8 cellular contexts compared by ENCODE assay signal in the genomic region with DNA sequence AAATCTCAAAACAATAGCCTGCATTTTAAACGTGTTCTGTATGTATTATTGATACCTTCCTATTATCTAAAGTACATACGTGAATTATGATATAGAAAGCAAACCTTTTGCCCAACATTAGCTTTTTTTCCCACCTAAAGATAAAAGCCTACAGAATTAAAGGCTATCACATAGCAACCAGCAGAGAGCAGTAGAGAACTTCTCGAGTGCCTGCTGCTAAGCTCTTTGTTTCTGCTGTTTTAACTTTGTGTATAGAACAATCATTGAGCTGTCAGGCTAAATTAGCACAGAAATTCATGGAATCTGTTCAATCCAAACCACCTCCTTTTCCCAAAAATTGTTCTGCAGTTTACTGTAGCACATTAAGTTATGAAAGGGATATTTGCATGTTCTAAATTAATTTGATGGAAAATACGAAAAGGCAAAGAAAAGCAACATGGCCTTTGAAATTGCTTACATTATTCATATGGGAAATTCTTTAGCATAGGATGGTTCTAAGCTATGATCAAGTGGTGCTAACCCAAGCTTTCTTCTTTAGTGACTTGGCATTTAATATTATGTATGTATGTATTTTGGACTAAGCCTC.
DNase-seq lines count a peak whose midpoint lies in the region; ATAC-seq and TF ChIP-seq lines count a peak whose summit lies in the region.

No MANE protein-coding gene starts in this region.

- H3K4me1 ChIP-seq in colonic mucosa (no peaks in the 10 kb centered on the region), neural progenitor cell (peaks cover 8% of the 10 kb centered on the region)

- H3K9ac ChIP-seq in colonic mucosa (ENCODE audit: low read depth in 2 of 2, low read length in 2 of 2) (no peak overlapping the region), neural progenitor cell (no peak overlapping the region)

- H3K27ac ChIP-seq in C4-2B, result no peak overlapping the region
- H3K27ac ChIP-seq in colonic mucosa, result no peak overlapping the region
- no peak overlapping the region for H3K27ac ChIP-seq in neural progenitor cell

- H2AFZ ChIP-seq in neural progenitor cell (replicated peaks), result no peak overlapping the region

- TF ChIP-seq CTCF in C4-2B (conservative IDR thresholded peaks at IDR 0.05) (peak; percentile 81), colonic mucosa (IDR thresholded peaks at IDR 0.05) (peak; percentile 35), neural progenitor cell (IDR thresholded peaks at IDR 0.05) (peak; percentile 91)

- H3K4me3 Mint-ChIP-seq in neural progenitor cell, result no peak overlapping the region

- no peaks in the 10 kb centered on the region for H3K27me3 ChIP-seq in colonic mucosa
- no peaks in the 10 kb centered on the region for H3K27me3 ChIP-seq in neural progenitor cell

- peaks cover 12% of the 10 kb centered on the region for H3K9me3 Mint-ChIP-seq in neural progenitor cell

- H3K9me3 ChIP-seq in colonic mucosa, result no peaks in the 10 kb centered on the region
- no peaks in the 10 kb centered on the region for H3K9me3 ChIP-seq in neural progenitor cell (ENCODE audit: low read depth)

- no peak overlapping the region for H3K4me2 ChIP-seq in neural progenitor cell

- no peaks in the 10 kb centered on the region for H3K79me2 ChIP-seq in neural progenitor cell (ENCODE audit: low read depth)

- no peak overlapping the region for H3K27ac Mint-ChIP-seq in neural progenitor cell

- H3K4me1 Mint-ChIP-seq in neural progenitor cell, result no peaks in the 10 kb centered on the region

- no peaks in the 10 kb centered on the region for H3F3A ChIP-seq in neural progenitor cell (ENCODE audit: low read depth)

- H3K36me3 Mint-ChIP-seq in neural progenitor cell, result no peaks in the 10 kb centered on the region

- DNase-seq in NCI-H748 (lab: John Stamatoyannopoulos, UW; ENCODE audit: unreplicated experiment), result peak; percentile 25
- DNase-seq in colonic mucosa, result no peak
- DNase-seq in neural progenitor cell (ENCODE audit: low spot score), result peak; percentile 84

- no peaks in the 10 kb centered on the region for H3K27me3 Mint-ChIP-seq in neural progenitor cell (ENCODE audit: insufficient read depth, low read depth)

- no peaks in the 10 kb centered on the region for H3K36me3 ChIP-seq in colonic mucosa
- no peaks in the 10 kb centered on the region for H3K36me3 ChIP-seq in neural progenitor cell

- ATAC-seq in GM19468 (IDR thresholded peaks at IDR 0.05; ENCODE audit: extremely low read depth, unreplicated experiment), result peak; percentile 39
- no peak for ATAC-seq in HG03520 (IDR thresholded peaks at IDR 0.05; ENCODE audit: unreplicated experiment)
- no peak for ATAC-seq in HG03457 (IDR thresholded peaks at IDR 0.05; ENCODE audit: unreplicated experiment)
- ATAC-seq in GM19023 (IDR thresholded peaks at IDR 0.05; ENCODE audit: unreplicated experiment), result no peak

- H4K20me1 ChIP-seq in neural progenitor cell (ENCODE audit: low read depth), result no peaks in the 10 kb centered on the region

- H3K4me3 ChIP-seq in colonic mucosa, result no peak overlapping the region
- H3K4me3 ChIP-seq in neural progenitor cell, result no peak overlapping the region

- intact Hi-C loops in colonic mucosa (cut with DNase I), result no loop called here

Comparison
In these comparisons a context has a peak if more than half of its experiments do, and no peak if none do; other contexts are left out.
1. CTCF ChIP-seq: peak in every context shown above with its lines; median percentile 91 in neural progenitor cell; 81 in C4-2B; 35 in colonic mucosa.